Comparison of ENCODE assay signal across 22 cellular contexts in the genomic region with DNA sequence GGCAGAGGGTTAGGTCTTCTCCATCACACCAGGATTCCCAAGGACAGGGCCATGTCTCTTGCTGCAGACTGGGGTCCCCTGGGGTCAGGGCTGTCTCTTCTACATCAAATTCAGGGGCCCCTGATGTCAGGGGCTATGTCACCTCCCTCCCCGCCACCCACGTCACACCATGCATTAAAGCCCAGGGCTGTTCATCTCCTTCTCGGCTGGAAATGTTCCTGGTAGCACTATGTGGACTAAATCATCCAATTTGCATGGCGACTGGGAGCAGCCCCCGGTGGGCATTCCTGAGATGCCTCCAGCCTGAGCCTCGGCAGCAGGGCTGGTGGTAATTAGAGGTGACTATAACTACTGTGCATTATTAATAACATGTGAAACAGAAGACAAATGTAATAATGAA.
"Had no signal": no experiment of that assay in that cellular context is flagged by ENCODE, and none has a peak within 500 bp of the region (broad histone marks: within the 10 kb centered on the region; RNA-seq: fewer than 3 reads in every experiment).

No MANE protein-coding gene starts in this region.

- H3K4me3 ChIP-seq: breast epithelium, gastrocnemius medialis, heart left ventricle, left lung, spleen, stomach, testis, upper lobe of right lung had no signal

- H3K4me1 ChIP-seq: breast epithelium, gastrocnemius medialis, heart left ventricle, left lung, spleen, stomach, testis, upper lobe of right lung had no signal

- H3K4me3 Mint-ChIP-seq: activated CD4-positive, alpha-beta T cell treated with anti-CD3 and anti-CD28 coated beads, Interleukin-2, amount 10 ng/mL, durations not matched to agents 7 days and 5 days; activated naive CD8-positive, alpha-beta T cell treated with anti-CD3 and anti-CD28 coated beads for 36 hours; dendritic cell treated with granulocyte-macrophage colony-stimulating factor and Interleukin-4, amounts not matched to agents 40 ng/mL and 50 ng/mL, for 4 days; effector memory CD8-positive, alpha-beta T cell; natural killer cell treated with Interleukin-12 subunit alpha and Interleukin-12 subunit beta and Interleukin-15 and Interleukin-18, amount 100 ng/mL, for 72 hours had no signal

- H3K27me3 Mint-ChIP-seq: activated CD4-positive, alpha-beta T cell treated with anti-CD3 and anti-CD28 coated beads, Interleukin-2, amount 10 ng/mL, durations not matched to agents 7 days and 5 days had no signal

- H3K36me3 ChIP-seq: breast epithelium, gastrocnemius medialis, heart left ventricle, left lung, spleen, stomach, upper lobe of right lung had no signal

- ATAC-seq: effector memory CD8-positive, alpha-beta T cell; gastrocnemius medialis; heart left ventricle; left lung; natural killer cell treated with Interleukin-12 subunit alpha and Interleukin-12 subunit beta and Interleukin-15 and Interleukin-18, amount 100 ng/mL, for 72 hours; sciatic nerve; upper lobe of right lung had no signal

- H3K27ac Mint-ChIP-seq: activated CD4-positive, alpha-beta T cell treated with anti-CD3 and anti-CD28 coated beads, Interleukin-2, amount 10 ng/mL, durations not matched to agents 7 days and 5 days; activated naive CD8-positive, alpha-beta T cell treated with anti-CD3 and anti-CD28 coated beads for 36 hours; dendritic cell treated with granulocyte-macrophage colony-stimulating factor and Interleukin-4, amounts not matched to agents 40 ng/mL and 50 ng/mL, for 4 days; effector memory CD8-positive, alpha-beta T cell; natural killer cell treated with Interleukin-12 subunit alpha and Interleukin-12 subunit beta and Interleukin-15 and Interleukin-18, amount 100 ng/mL, for 72 hours; progenitor cell of endocrine pancreas had no signal

- H3K27me3 ChIP-seq: gastrocnemius medialis, testis had no signal

- H3K36me3 Mint-ChIP-seq: activated naive CD8-positive, alpha-beta T cell treated with anti-CD3 and anti-CD28 coated beads for 36 hours; natural killer cell treated with Interleukin-12 subunit alpha and Interleukin-12 subunit beta and Interleukin-15 and Interleukin-18, amount 100 ng/mL, for 72 hours had no signal

- DNase-seq: activated CD4-positive, alpha-beta T cell treated with anti-CD3 and anti-CD28 coated beads, Interleukin-2, amount 10 ng/mL, durations not matched to agents 7 days and 5 days; activated CD8-positive, alpha-beta memory T cell treated with anti-CD3 and anti-CD28 coated beads, Interleukin-2, amount 50 U/mL, for 48 hours; activated gamma-delta T cell treated with Interleukin-2 at 50 U/mL for 16 hours; activated naive CD8-positive, alpha-beta T cell treated with anti-CD3 and anti-CD28 coated beads for 36 hours; anterior cingulate cortex; effector memory CD8-positive, alpha-beta T cell; gastrocnemius medialis; heart left ventricle; left lung; mammary epithelial cell; nucleus accumbens; spleen; stimulated activated CD4-positive, alpha-beta T cell treated with anti-CD3 and anti-CD28 coated beads, Interleukin-1b, Interleukin-23, amount 100 ng/mL, for 48 hours; stomach; testis; upper lobe of right lung had no signal

- H3K9me3 ChIP-seq: breast epithelium, gastrocnemius medialis, heart left ventricle, left lung, spleen, stomach, testis, upper lobe of right lung had no signal

- H3K4me1 Mint-ChIP-seq: activated CD4-positive, alpha-beta T cell treated with anti-CD3 and anti-CD28 coated beads, Interleukin-2, amount 10 ng/mL, durations not matched to agents 7 days and 5 days; activated naive CD8-positive, alpha-beta T cell treated with anti-CD3 and anti-CD28 coated beads for 36 hours had no signal

- H3K27ac ChIP-seq: breast epithelium, epithelial cell of prostate, gastrocnemius medialis, heart left ventricle, left lung, spleen, stomach, testis, upper lobe of right lung had no signal

- H3K9me3 Mint-ChIP-seq: activated CD4-positive, alpha-beta T cell treated with anti-CD3 and anti-CD28 coated beads, Interleukin-2, amount 10 ng/mL, durations not matched to agents 7 days and 5 days; activated naive CD8-positive, alpha-beta T cell treated with anti-CD3 and anti-CD28 coated beads for 36 hours; dendritic cell treated with granulocyte-macrophage colony-stimulating factor and Interleukin-4, amounts not matched to agents 40 ng/mL and 50 ng/mL, for 4 days; effector memory CD8-positive, alpha-beta T cell; natural killer cell treated with Interleukin-12 subunit alpha and Interleukin-12 subunit beta and Interleukin-15 and Interleukin-18, amount 100 ng/mL, for 72 hours had no signal
